8 cellular contexts compared by ENCODE assay signal in the genomic region with DNA sequence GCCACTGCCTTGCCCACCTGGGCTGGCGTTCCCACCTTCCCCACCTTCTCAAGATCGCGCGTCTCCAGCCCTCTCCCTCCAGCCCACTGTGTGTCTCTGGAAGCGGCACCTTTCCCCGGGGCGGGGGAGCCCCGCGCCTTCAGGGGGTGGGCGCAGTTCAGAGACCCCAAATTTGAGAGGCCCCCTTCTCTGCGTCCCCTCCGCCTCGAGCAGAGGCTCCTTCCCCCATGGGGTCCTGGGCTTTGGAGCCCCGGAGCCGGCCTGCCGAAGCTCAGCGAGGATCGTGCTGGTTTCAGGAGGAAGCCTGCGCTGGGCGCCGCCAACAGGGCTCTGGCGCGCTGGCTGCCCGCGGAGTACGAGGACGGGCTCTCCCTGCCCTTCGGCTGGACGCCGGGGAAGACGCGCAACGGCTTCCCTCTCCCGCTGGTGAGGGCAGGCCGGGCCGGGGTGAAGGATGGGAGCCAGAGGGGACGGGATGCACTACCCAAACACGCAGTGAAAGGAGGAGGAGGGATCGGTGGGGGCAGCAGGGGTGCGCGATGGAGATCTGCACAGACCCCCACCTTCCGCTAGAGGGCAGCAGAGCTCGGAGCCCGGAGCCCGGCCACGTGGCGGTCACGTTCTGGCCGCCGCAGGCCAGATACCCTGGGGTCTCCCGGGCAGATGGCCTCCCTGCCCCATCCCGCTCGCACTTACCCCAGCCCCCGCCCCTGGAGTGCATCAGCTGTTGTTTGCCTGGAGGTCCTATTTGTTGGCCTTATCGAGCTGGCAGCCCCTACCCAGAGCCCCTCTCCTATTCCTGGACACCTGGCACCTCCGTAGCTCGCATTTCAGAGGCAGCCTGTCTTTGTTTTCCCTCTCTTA. TPM values are rescaled to one million over a fixed set of nuclear protein-coding genes. Genes with fewer than 3 reads are reported as not detected.
DNase-seq lines count a peak whose midpoint lies in the region; ATAC-seq and TF ChIP-seq lines count a peak whose summit lies in the region.

No MANE protein-coding gene starts in this region.

- no TSS peak for BruUV-seq in Calu3 (replicated peaks; lab: Mats Ljungman, UMichigan)

- CTCF ChIA-PET in Calu3 (lab: Charles Lee), result interaction anchor here (0.6 to 1.1 kb wide), 2 partner anchors 50 to 337 kb away, joined by 3 read pairs; no protein-coding TSS in a partner anchor

- ATAC-seq in left lung, result peak; percentile 97
- no peak for ATAC-seq in GM18517 (IDR thresholded peaks at IDR 0.05; ENCODE audit: unreplicated experiment)

- H3K9me3 ChIP-seq in left lung, result no peaks in the 10 kb centered on the region

- no peaks in the 10 kb centered on the region for H3K36me3 ChIP-seq in left lung

- intact Hi-C loops in Calu3 (cut with micrococcal nuclease; ENCODE audit: unreplicated experiment), result no loop called here
- intact Hi-C loops in left lung (cut with DNase I), result no loop called here

- H3K4me3 ChIP-seq in HFF-Myc (replicated peaks; ENCODE audit: low read depth, low read length) (peak overlapping the region; percentile 38), coronary artery (peak overlapping the region; percentile 68), left lung (peak overlapping the region; percentile 29 to 39)

- peaks cover 2 to 19% of the 10 kb centered on the region in 2 donors for H3K4me1 ChIP-seq in left lung

- no peaks in the 10 kb centered on the region for H3K4me1 Mint-ChIP-seq in Calu3 (ENCODE audit: low read depth, unreplicated experiment)

- peaks cover 6 to 61% of the 10 kb centered on the region in 2 donors for H3K27me3 ChIP-seq in left lung

- H3K4me3 Mint-ChIP-seq in Calu3 (ENCODE audit: low read depth, unreplicated experiment), result peak overlapping the region; percentile 52

- H3K27ac Mint-ChIP-seq in Calu3 (ENCODE audit: unreplicated experiment), result no peak overlapping the region

- TF ChIP-seq CTCF in Calu3 (IDR thresholded peaks at IDR 0.05; ENCODE audit: unreplicated experiment), result peak; percentile 61
- peak; percentile 81 for TF ChIP-seq CTCF in HFF-Myc (IDR thresholded peaks at IDR 0.05; ENCODE audit: low read depth, low read length, missing control alignments)
- TF ChIP-seq CTCF in coronary artery (IDR thresholded peaks at IDR 0.05), result peak; percentile 90
- peak; percentile 92 to 97 for TF ChIP-seq CTCF in left lung (IDR thresholded peaks at IDR 0.05)

- no peaks in the 10 kb centered on the region for H3K9me3 Mint-ChIP-seq in Calu3 (ENCODE audit: low read depth, unreplicated experiment)

- no peaks in the 10 kb centered on the region for H3K36me3 Mint-ChIP-seq in Calu3 (ENCODE audit: insufficient read depth, unreplicated experiment)

- DNase-seq in Calu3 (peak; percentile 56), HFF-Myc (ENCODE audit: extremely low read depth, low read depth) (peak; percentile 19), NCI-H2171 (lab: John Stamatoyannopoulos, UW) (peak; percentile 49), coronary artery (ENCODE audit: low spot score) (no peak), left lung (peak; percentile 68 to 94)
- DNase-seq in activated CD4-positive, alpha-beta T cell treated with anti-CD3 and anti-CD28 coated beads for 48 hours, result peak; percentile 82
- DNase-seq in stimulated activated CD4-positive, alpha-beta T cell treated with anti-CD3 and anti-CD28 coated beads, Interleukin-2, amount 100 ng/mL, for 4 hours (ENCODE audit: low read depth), result peak; percentile 70

- H3K27ac ChIP-seq in coronary artery (no peak overlapping the region), left lung (no peak overlapping the region)

- peaks cover 90% of the 10 kb centered on the region for H3K27me3 Mint-ChIP-seq in Calu3 (ENCODE audit: unreplicated experiment)

RNA-seq across cellular contexts. Expression of a gene that starts 11.1 kb away (rescaled TPM):
- total RNA-seq in Calu3 (2022) (not detected in 2 replicates), left lung (under 1 TPM in 1 of 2 donors, not detected in 1; 0.24 TPM)

RNA-seq across cellular contexts. Expression of a gene that starts 30.4 kb away (rescaled TPM):
- total RNA-seq in Calu3 (2022) (9.6 and 14.1 TPM in 2 replicates), left lung (10 to 100 TPM; 16.4 to 19.4 TPM)

RNA-seq across cellular contexts. Expression of a gene that starts 31.2 kb away (rescaled TPM):
- total RNA-seq in Calu3 (2022) (not detected in 2 replicates), left lung (1 to 10 TPM; 1.0 to 1.5 TPM)

RNA-seq across cellular contexts. Expression of a gene that starts 57.0 kb away (rescaled TPM):
- total RNA-seq in Calu3 (2022), result not detected in 2 replicates
- total RNA-seq in left lung, result not detected
